ENCODE assay signal across 16 cellular contexts in the genomic region with DNA sequence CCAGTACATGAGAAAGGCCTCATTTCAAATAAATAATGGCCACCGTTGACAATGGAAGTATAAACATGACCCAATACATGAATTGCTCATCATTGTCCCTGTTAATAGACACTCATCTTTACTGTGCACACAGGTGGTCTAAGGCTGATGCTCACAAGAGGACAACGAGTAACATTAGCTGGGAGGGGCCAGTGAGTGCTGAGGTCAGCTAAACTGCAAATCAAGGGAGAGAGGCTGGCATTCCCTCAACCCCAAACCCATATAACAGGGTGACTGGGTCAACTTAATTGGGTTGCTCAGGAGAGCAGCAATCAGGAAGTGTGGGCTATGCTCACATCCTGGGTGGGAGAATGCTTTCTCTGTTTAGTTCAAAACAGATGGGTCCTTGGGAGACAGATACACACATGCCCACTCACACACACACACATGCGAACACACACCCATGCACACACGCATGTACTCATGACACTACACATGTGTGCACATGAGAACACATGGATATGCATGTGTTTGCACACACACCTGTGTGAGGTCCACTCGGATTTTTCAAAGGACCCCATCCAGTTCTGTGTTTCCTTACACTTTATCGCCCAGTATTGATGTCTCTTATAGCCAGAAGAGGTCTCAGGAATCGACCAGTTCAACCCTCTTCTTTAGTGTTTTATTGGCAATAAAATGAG.
"Had no signal": no experiment of that assay in that cellular context is flagged by ENCODE, and none has a peak within 500 bp of the region (broad histone marks: within the 10 kb centered on the region; RNA-seq: fewer than 3 reads in every experiment).

No MANE protein-coding gene starts in this region.

- DNase-seq: activated CD4-positive, alpha-beta T cell treated with anti-CD3 and anti-CD28 coated beads, Interleukin-2, amount 10 ng/mL, durations not matched to agents 24 days and 14 days; activated CD4-positive, CD25-positive, alpha-beta regulatory T cell; activated CD8-positive, alpha-beta T cell treated with anti-CD3 and anti-CD28 coated beads for 36 hours; activated naive CD4-positive, alpha-beta T cell; activated naive CD8-positive, alpha-beta T cell treated with anti-CD3 and anti-CD28 coated beads for 36 hours; activated T-cell treated with anti-CD3 and anti-CD28 coated beads, Interleukin-2, amount 50 U/mL, for 1 hour; amniotic stem cell; dermis blood vessel endothelial cell; effector memory CD8-positive, alpha-beta T cell; esophagus squamous epithelium; left ventricle myocardium superior; stimulated activated CD4-positive, alpha-beta T cell treated with anti-CD3 and anti-CD28 coated beads, Interleukin-12 subunit alpha, Interleukin-12 subunit beta, amount 100 ng/mL, for 4 hours; stimulated activated CD4-positive, alpha-beta T cell treated with anti-CD3 and anti-CD28 coated beads, Interleukin-1b, Interleukin-23, amount 100 ng/mL, for 48 hours; stimulated activated CD8-positive, alpha-beta memory T cell treated with anti-CD3 and anti-CD28 coated beads, Interleukin-4, amount 100 ng/mL, for 48 hours; stimulated activated naive CD4-positive, alpha-beta T cell; upper lobe of right lung had no signal
